In the genomic region with DNA sequence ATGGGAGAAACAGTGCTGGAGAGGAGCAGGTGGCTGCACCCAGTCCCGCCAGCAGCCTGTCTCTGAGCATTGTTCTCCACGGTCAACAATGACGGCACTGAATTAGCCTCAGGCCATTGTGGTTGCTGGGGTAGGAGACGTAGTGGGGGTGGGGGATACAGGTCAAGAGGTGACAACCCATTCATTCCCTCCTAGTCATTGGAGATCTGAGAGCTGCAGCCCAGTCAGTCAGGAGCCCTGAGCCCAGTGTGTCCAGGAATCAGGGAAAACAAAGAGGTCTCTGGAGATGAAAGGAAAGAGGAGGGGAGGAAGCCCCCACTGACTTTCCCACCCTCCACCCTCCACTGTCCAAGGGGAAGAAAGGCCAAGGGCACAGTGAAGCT, we compare ENCODE assay signal across 2 cellular contexts.
TF ChIP-seq lines count a peak whose summit lies in the region.

No MANE protein-coding gene starts in this region.

TF ChIP-seq in K562, 482 proteins besides CTCF, POLR2A, EP300 and RAD21:
- TF ChIP-seq JUND (IDR thresholded peaks at IDR 0.05; ENCODE audit: borderline replicate concordance, low read depth, low read length) (peak; percentile 25; the same call in 1 of the 2 replicates), JUND (tag; IDR thresholded peaks at IDR 0.05; ENCODE audit: borderline replicate concordance, low read depth, low read length) (no peak), ZNF143 (CRISPR knock-in tag; IDR thresholded peaks at IDR 0.05) (no peak), ZHX1 (conservative IDR thresholded peaks at IDR 0.05; ENCODE audit: low read length) (no peak), ELK1 (CRISPR knock-in tag; IDR thresholded peaks at IDR 0.05) (no peak), YY1 (IDR thresholded peaks at IDR 0.05; ENCODE audit: borderline replicate concordance in 1 of 3, control insufficient read depth in 1 of 3, extremely low read depth in 1 of 3, insufficient read depth in 3 of 3, insufficient read length in 1 of 3, insufficient replicate concordance in 2 of 3, low read depth in 1 of 3, low read length in 2 of 3) (peak in 1 of 3 experiments; percentile 31), ZBTB7A (IDR thresholded peaks at IDR 0.05; ENCODE audit: borderline replicate concordance, control insufficient read depth, low read depth, low read length) (peak; percentile 78)
- TF ChIP-seq, protein P1, sequence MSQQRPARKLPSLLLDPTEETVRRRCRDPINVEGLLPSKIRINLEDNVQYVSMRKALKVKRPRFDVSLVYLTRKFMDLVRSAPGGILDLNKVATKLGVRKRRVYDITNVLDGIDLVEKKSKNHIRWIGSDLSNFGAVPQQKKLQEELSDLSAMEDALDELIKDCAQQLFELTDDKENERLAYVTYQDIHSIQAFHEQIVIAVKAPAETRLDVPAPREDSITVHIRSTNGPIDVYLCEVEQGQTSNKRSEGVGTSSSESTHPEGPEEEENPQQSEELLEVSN (IDR thresholded peaks at IDR 0.05; ENCODE audit: borderline replicate concordance in 1 of 2, extremely low read depth in 1 of 2, insufficient read depth in 1 of 2, insufficient read length in 1 of 2, low read depth in 1 of 2, low read length in 1 of 2, poor library complexity in 1 of 2, severe bottlenecking in 1 of 2) = peak in 1 of 2 experiments; percentile 56
- TF ChIP-seq, protein P2, sequence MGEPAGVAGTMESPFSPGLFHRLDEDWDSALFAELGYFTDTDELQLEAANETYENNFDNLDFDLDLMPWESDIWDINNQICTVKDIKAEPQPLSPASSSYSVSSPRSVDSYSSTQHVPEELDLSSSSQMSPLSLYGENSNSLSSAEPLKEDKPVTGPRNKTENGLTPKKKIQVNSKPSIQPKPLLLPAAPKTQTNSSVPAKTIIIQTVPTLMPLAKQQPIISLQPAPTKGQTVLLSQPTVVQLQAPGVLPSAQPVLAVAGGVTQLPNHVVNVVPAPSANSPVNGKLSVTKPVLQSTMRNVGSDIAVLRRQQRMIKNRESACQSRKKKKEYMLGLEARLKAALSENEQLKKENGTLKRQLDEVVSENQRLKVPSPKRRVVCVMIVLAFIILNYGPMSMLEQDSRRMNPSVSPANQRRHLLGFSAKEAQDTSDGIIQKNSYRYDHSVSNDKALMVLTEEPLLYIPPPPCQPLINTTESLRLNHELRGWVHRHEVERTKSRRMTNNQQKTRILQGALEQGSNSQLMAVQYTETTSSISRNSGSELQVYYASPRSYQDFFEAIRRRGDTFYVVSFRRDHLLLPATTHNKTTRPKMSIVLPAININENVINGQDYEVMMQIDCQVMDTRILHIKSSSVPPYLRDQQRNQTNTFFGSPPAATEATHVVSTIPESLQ (CRISPR knock-in tag; IDR thresholded peaks at IDR 0.05) = peak; percentile 12; the same call in 1 of the 2 replicates

TF ChIP-seq in liver, 16 proteins besides CTCF, POLR2A, EP300 and RAD21:
- TF ChIP-seq FOXA2 (IDR thresholded peaks at IDR 0.05) (no peak), TAF1 (conservative IDR thresholded peaks at IDR 0.05) (no peak), NR2F2 (IDR thresholded peaks at IDR 0.05) (no peak), HNF4A (conservative IDR thresholded peaks at IDR 0.05) (no peak), EGR1 (IDR thresholded peaks at IDR 0.05; ENCODE audit: low read depth in 2 of 2) (no peak), HNF4G (IDR thresholded peaks at IDR 0.05) (no peak), MAX (IDR thresholded peaks at IDR 0.05) (no peak), RXRA (IDR thresholded peaks at IDR 0.05) (no peak), JUND (IDR thresholded peaks at IDR 0.05) (no peak), FOXA1 (IDR thresholded peaks at IDR 0.05) (no peak), SP1 (IDR thresholded peaks at IDR 0.05) (no peak), GABPA (IDR thresholded peaks at IDR 0.05 in 1 of 2, conservative IDR thresholded peaks at IDR 0.05 in 1 of 2) (no peak), YY1 (IDR thresholded peaks at IDR 0.05) (no peak)
- TF ChIP-seq, protein P3, sequence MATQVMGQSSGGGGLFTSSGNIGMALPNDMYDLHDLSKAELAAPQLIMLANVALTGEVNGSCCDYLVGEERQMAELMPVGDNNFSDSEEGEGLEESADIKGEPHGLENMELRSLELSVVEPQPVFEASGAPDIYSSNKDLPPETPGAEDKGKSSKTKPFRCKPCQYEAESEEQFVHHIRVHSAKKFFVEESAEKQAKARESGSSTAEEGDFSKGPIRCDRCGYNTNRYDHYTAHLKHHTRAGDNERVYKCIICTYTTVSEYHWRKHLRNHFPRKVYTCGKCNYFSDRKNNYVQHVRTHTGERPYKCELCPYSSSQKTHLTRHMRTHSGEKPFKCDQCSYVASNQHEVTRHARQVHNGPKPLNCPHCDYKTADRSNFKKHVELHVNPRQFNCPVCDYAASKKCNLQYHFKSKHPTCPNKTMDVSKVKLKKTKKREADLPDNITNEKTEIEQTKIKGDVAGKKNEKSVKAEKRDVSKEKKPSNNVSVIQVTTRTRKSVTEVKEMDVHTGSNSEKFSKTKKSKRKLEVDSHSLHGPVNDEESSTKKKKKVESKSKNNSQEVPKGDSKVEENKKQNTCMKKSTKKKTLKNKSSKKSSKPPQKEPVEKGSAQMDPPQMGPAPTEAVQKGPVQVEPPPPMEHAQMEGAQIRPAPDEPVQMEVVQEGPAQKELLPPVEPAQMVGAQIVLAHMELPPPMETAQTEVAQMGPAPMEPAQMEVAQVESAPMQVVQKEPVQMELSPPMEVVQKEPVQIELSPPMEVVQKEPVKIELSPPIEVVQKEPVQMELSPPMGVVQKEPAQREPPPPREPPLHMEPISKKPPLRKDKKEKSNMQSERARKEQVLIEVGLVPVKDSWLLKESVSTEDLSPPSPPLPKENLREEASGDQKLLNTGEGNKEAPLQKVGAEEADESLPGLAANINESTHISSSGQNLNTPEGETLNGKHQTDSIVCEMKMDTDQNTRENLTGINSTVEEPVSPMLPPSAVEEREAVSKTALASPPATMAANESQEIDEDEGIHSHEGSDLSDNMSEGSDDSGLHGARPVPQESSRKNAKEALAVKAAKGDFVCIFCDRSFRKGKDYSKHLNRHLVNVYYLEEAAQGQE (IDR thresholded peaks at IDR 0.05) = no peak
- TF ChIP-seq, protein P4, sequence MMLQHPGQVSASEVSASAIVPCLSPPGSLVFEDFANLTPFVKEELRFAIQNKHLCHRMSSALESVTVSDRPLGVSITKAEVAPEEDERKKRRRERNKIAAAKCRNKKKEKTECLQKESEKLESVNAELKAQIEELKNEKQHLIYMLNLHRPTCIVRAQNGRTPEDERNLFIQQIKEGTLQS (IDR thresholded peaks at IDR 0.05) = no peak
- TF ChIP-seq, protein P5, sequence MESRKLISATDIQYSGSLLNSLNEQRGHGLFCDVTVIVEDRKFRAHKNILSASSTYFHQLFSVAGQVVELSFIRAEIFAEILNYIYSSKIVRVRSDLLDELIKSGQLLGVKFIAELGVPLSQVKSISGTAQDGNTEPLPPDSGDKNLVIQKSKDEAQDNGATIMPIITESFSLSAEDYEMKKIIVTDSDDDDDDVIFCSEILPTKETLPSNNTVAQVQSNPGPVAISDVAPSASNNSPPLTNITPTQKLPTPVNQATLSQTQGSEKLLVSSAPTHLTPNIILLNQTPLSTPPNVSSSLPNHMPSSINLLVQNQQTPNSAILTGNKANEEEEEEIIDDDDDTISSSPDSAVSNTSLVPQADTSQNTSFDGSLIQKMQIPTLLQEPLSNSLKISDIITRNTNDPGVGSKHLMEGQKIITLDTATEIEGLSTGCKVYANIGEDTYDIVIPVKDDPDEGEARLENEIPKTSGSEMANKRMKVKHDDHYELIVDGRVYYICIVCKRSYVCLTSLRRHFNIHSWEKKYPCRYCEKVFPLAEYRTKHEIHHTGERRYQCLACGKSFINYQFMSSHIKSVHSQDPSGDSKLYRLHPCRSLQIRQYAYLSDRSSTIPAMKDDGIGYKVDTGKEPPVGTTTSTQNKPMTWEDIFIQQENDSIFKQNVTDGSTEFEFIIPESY (IDR thresholded peaks at IDR 0.05) = no peak
